In the genomic region with DNA sequence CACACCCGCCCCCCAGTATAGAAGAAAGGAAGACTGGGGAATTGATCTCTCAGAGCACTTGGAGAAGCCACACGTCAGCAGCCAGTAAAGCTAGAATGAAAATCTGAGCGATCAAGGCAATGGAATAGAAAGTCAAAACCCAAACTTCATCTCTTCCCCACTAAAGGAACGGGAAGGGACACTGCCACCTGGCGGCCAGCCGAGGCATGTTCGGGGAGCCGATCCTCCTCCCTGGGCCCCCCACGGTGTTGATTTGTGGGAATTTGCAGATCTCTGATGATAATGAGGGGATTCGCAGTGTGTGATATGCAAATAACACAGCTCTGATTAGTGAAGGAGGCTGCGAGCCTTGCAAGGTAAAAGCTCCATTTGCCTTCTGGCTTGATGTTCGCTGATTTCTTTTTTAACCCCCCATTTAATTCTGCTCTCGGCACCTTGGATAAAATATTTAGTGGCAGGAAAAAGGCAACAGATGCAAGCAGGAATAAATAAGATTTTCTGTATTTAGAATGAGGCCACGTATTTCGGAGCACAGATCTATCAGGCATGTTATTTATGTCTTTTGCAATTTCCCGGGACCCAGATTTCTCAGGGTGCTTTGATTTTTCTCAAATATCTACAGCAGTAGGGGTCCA, we compare ENCODE assay signal across 8 cellular contexts.
DNase-seq lines count a peak whose midpoint lies in the region; ATAC-seq and TF ChIP-seq lines count a peak whose summit lies in the region.

No MANE protein-coding gene starts in this region.

- no peak for ATAC-seq in activated CD4-positive, CD25-positive, alpha-beta regulatory T cell treated with anti-CD3 and anti-CD28 coated beads, Interleukin-2, amount 50 U/mL, for 24 hours

- H3K4me3 ChIP-seq in GM12864 (ENCODE audit: low read depth, low read length), result no peak overlapping the region
- H3K4me3 ChIP-seq in KMS-11 (IDR thresholded peaks at IDR 0.05; ENCODE audit: insufficient read depth, low read depth, low read length), result no peak overlapping the region

- H3K4me2 ChIP-seq in KMS-11, result no peak overlapping the region

- H3K9ac ChIP-seq in KMS-11, result no peak overlapping the region

- H3K27me3 ChIP-seq in KMS-11 (ENCODE audit: insufficient read depth, low read depth), result no peaks in the 10 kb centered on the region; the same call in 1 of the 2 replicates

- DNase-seq in 8988T, result peak; percentile 37
- no peak for DNase-seq in GM12864 (ENCODE audit: low read depth)
- peak; percentile 46 to 47 for DNase-seq in activated CD4-positive, alpha-beta T cell treated with anti-CD3 and anti-CD28 coated beads, Interleukin-2, amount 50 U/mL, for 48 hours
- peak; percentile 58 to 74 for DNase-seq in hippocampal formation (lab: John Stamatoyannopoulos, UW)
- DNase-seq in stimulated activated CD8-positive, alpha-beta memory T cell treated with anti-CD3 and anti-CD28 coated beads, Interleukin-4, amount 100 ng/mL, for 48 hours, result peak; percentile 71
- no peak for DNase-seq in UCSD-AML1 (lab: John Stamatoyannopoulos, UW; ENCODE audit: unreplicated experiment)

- no peaks in the 10 kb centered on the region for H3K36me3 ChIP-seq in KMS-11 (ENCODE audit: insufficient read depth)

- no peaks in the 10 kb centered on the region for H4K20me1 ChIP-seq in KMS-11 (ENCODE audit: insufficient read depth)

- no peaks in the 10 kb centered on the region for H3K4me1 ChIP-seq in KMS-11 (ENCODE audit: low read depth, poor library complexity, severe bottlenecking)

- peak overlapping the region; percentile 10; the same call in 1 of the 2 replicates for H2AFZ ChIP-seq in KMS-11 (ENCODE audit: low read depth)

- H3K27ac ChIP-seq in KMS-11, result no peak overlapping the region

- TF ChIP-seq CTCF in GM12864 (IDR thresholded peaks at IDR 0.05; ENCODE audit: low read depth, low read length, missing control alignments) (peak; percentile 93), KMS-11 (conservative IDR thresholded peaks at IDR 0.05; ENCODE audit: low read depth, low read length) (peak; percentile 90)

- no peaks in the 10 kb centered on the region for H3K79me2 ChIP-seq in KMS-11 (ENCODE audit: insufficient read depth, low read depth)

Comparison
In these comparisons a context has a peak if more than half of its experiments do, and no peak if none do; other contexts are left out.
1. DNase-seq: peak in 8988T (single experiment), activated CD4-positive, alpha-beta T cell treated with anti-CD3 and anti-CD28 coated beads, Interleukin-2, amount 50 U/mL, for 48 hours (2 of 2), hippocampal formation (2 of 2) and stimulated activated CD8-positive, alpha-beta memory T cell treated with anti-CD3 and anti-CD28 coated beads, Interleukin-4, amount 100 ng/mL, for 48 hours (single experiment); none in GM12864 (single experiment) and UCSD-AML1 (single experiment).